In genomic region chr12:120229583-120230325, GRCh38 we compare ENCODE assay signal across 8 cellular contexts. TPM values are rescaled to one million over a fixed set of nuclear protein-coding genes. Genes with fewer than 3 reads are reported as not detected.
DNase-seq lines count a peak whose midpoint lies in the region; ATAC-seq, FAIRE-seq and TF ChIP-seq lines count a peak whose summit lies in the region.

No MANE protein-coding gene starts in this region.

- H3K36me3 ChIP-seq in bronchial epithelial cell (ENCODE audit: control insufficient read depth, insufficient read depth, low read length) (peaks cover 2% of the 10 kb centered on the region), lung (ENCODE audit: control insufficient read depth in 2 of 2, insufficient read depth in 2 of 2, low read length in 2 of 2) (peaks cover 0 to 3% of the 10 kb centered on the region in 2 donors)

- H3K4me1 Mint-ChIP-seq in stimulated activated naive CD8-positive, alpha-beta T cell treated with anti-CD3 and anti-CD28 coated beads, Interleukin-15, Interleukin-2, amounts not matched to agents 100 ng/mL and 50 ng/mL, for 24 hours (ENCODE audit: low read depth): peaks cover 82% of the 10 kb centered on the region

- H3K9me3 ChIP-seq in lung (ENCODE audit: control insufficient read depth in 2 of 2, insufficient read depth in 1 of 2, low read length in 1 of 2): no peaks in the 10 kb centered on the region

- no peak overlapping the region for H3K4me3 ChIP-seq in bronchial epithelial cell (ENCODE audit: low read depth, low read length)
- no peak overlapping the region for H3K4me3 ChIP-seq in lung

- H3K27me3 Mint-ChIP-seq in stimulated activated naive CD8-positive, alpha-beta T cell treated with anti-CD3 and anti-CD28 coated beads, Interleukin-15, Interleukin-2, amounts not matched to agents 100 ng/mL and 50 ng/mL, for 24 hours: no peaks in the 10 kb centered on the region

- no peak for FAIRE-seq in bronchial epithelial cell (lab: Jason Lieb, UNC)

- H3K27ac ChIP-seq in lung (ENCODE audit: low read depth in 1 of 2, low read length in 1 of 2): peak overlapping the region; percentile 88 to 89

- H3K4me1 ChIP-seq in lung (ENCODE audit: control insufficient read depth in 2 of 2, insufficient read depth in 2 of 2, low read length in 2 of 2): peaks cover 38 to 54% of the 10 kb centered on the region in 2 donors

- H3K27me3 ChIP-seq in bronchial epithelial cell (ENCODE audit: control insufficient read depth, insufficient read depth, low read length) (no peaks in the 10 kb centered on the region), lung (ENCODE audit: control insufficient read depth, insufficient read depth) (no peaks in the 10 kb centered on the region)

- 48 to 59% methylated on average over 11 of the region's 11 CpGs for WGBS in lung, 2 donors

- peak overlapping the region; percentile 94 for H3K27ac Mint-ChIP-seq in stimulated activated naive CD8-positive, alpha-beta T cell treated with anti-CD3 and anti-CD28 coated beads, Interleukin-15, Interleukin-2, amounts not matched to agents 100 ng/mL and 50 ng/mL, for 24 hours

- no peak overlapping the region for H3K4me3 Mint-ChIP-seq in stimulated activated naive CD8-positive, alpha-beta T cell treated with anti-CD3 and anti-CD28 coated beads, Interleukin-15, Interleukin-2, amounts not matched to agents 100 ng/mL and 50 ng/mL, for 24 hours

- no peak for ATAC-seq in stimulated activated naive CD8-positive, alpha-beta T cell treated with anti-CD3 and anti-CD28 coated beads, Interleukin-15, Interleukin-2, amounts not matched to agents 100 U/mL and 50 U/mL, for 24 hours
- ATAC-seq in lung (ENCODE audit: insufficient read depth, low FRiP score) (no peak), HG03280 (IDR thresholded peaks at IDR 0.05; ENCODE audit: unreplicated experiment) (no peak), HG02763 (IDR thresholded peaks at IDR 0.05; ENCODE audit: unreplicated experiment) (no peak)

- H3K36me3 Mint-ChIP-seq in stimulated activated naive CD8-positive, alpha-beta T cell treated with anti-CD3 and anti-CD28 coated beads, Interleukin-15, Interleukin-2, amounts not matched to agents 100 ng/mL and 50 ng/mL, for 24 hours (ENCODE audit: low read depth): peaks cover 6% of the 10 kb centered on the region

- H3K9me3 Mint-ChIP-seq in stimulated activated naive CD8-positive, alpha-beta T cell treated with anti-CD3 and anti-CD28 coated beads, Interleukin-15, Interleukin-2, amounts not matched to agents 100 ng/mL and 50 ng/mL, for 24 hours: no peaks in the 10 kb centered on the region

- TF ChIP-seq CTCF in bronchial epithelial cell (IDR thresholded peaks at IDR 0.05; ENCODE audit: insufficient read depth, low read length, severe bottlenecking) (no peak), lung (IDR thresholded peaks at IDR 0.05; ENCODE audit: control extremely low read depth, extremely low read depth) (no peak)

- DNase-seq in stimulated activated naive CD8-positive, alpha-beta T cell treated with anti-CD3 and anti-CD28 coated beads, Interleukin-15, Interleukin-2, amounts not matched to agents 100 U/mL and 50 U/mL, for 24 hours: no peak
- peak; percentile 71 for DNase-seq in bronchial epithelial cell (ENCODE audit: low read depth)
- DNase-seq in lung (ENCODE audit: low spot score): no peak
- DNase-seq in iPS-NIHi7 (ENCODE audit: extremely low spot score): no peak
- DNase-seq in NCI-H1105 treated with DMSO at 0.1 percent for 48 hours (lab: John Stamatoyannopoulos, UW): no peak

RNA-seq across cellular contexts. Expression of gene RPLP0, which starts 28.8 kb away (rescaled TPM):
- total RNA-seq in bronchial epithelial cell (5,132 and 7,160 TPM in 2 replicates), lung (1,000 to 10,000 TPM; 1,492 to 1,979 TPM)
- 1,000 to 10,000 TPM; 2,934 to 3,190 TPM for polyA plus RNA-seq in lung

RNA-seq across cellular contexts. Expression of gene GCN1, which starts 35.2 kb away (rescaled TPM):
- 52.4 and 75.8 TPM in 2 replicates for total RNA-seq in bronchial epithelial cell
- 10 to 100 TPM; 76.4 to 93.6 TPM for total RNA-seq in lung
- polyA plus RNA-seq in lung: 10 to 100 TPM; 19.3 to 29.7 TPM

RNA-seq across cellular contexts. Expression of gene PXN, which starts 35.8 kb away (rescaled TPM):
- total RNA-seq in bronchial epithelial cell (28.0 and 29.5 TPM in 2 replicates), lung (100 to 1,000 TPM in 1 of 2 donors, 10 to 100 TPM in 1; 81.1 to 117 TPM)
- 10 to 100 TPM; 81.3 to 100.0 TPM for polyA plus RNA-seq in lung
